Comparison of ENCODE assay signal across 16 cellular contexts in genomic region chr1:116497660-116498059, GRCh38.
DNase-seq lines count a peak whose midpoint lies in the region; ATAC-seq and TF ChIP-seq lines count a peak whose summit lies in the region.
"Had no signal": no experiment of that assay in that cellular context is flagged by ENCODE, and none has a peak within 500 bp of the region (broad histone marks: within the 10 kb centered on the region; RNA-seq: fewer than 3 reads in every experiment).

No MANE protein-coding gene starts in this region.

- H3K4me1 ChIP-seq in SK-N-SH (ENCODE audit: control insufficient read depth in 1 of 2, insufficient read depth in 2 of 2, low read depth in 1 of 2, low read length in 1 of 2): peaks cover 12 to 36% of the 10 kb centered on the region in 2 experiments; a peak in 3 of 4 replicates
- H3K4me1 ChIP-seq: SJCRH30 had no signal

- DNase-seq in ELR (ENCODE audit: low read depth) (peak; percentile 57), RWPE1 (ENCODE audit: low spot score) (no peak), fibroblast of the aortic adventitia (ENCODE audit: low read depth) (peak; percentile 32), omental fat pad (ENCODE audit: low spot score) (no peak), mucosa of gallbladder (ENCODE audit: low spot score) (no peak), T-helper 1 cell (no peak), NCI-H510A treated with DMSO at 0.1 percent for 48 hours (lab: John Stamatoyannopoulos, UW) (no peak), SK-N-SH (no peak)
- DNase-seq: activated naive CD4-positive, alpha-beta T cell; DND-41; erythroblast; NCI-H1694; NCI-H69; SJCRH30; stimulated activated CD4-positive, alpha-beta T cell treated with anti-CD3 and anti-CD28 coated beads, Interleukin-4, amount 100 ng/mL, for 1 hour; stimulated activated naive CD4-positive, alpha-beta T cell had no signal

- H3K9me2 ChIP-seq in SK-N-SH: no peaks in the 10 kb centered on the region

- CTCF ChIA-PET in RWPE1 (lab: Yijun Ruan, JAX): interaction anchor here (0.7 to 5.0 kb wide), 4 partner anchors 13 to 359 kb away, joined by 3 to 73 read pairs (median 21); no protein-coding TSS in a partner anchor
- CTCF ChIA-PET in SK-N-SH (lab: Yijun Ruan, JAX): interaction anchor here (0.7 to 29.6 kb wide), 5 partner anchors 11 to 351 kb away, joined by 3 to 1099 read pairs (median 34); no protein-coding TSS in a partner anchor

- H3K4me3 ChIP-seq in fibroblast of the aortic adventitia (ENCODE audit: low read depth, low read length): no peak overlapping the region
- no peak overlapping the region for H3K4me3 ChIP-seq in SK-N-SH (ENCODE audit: low read depth in 2 of 2, low read length in 1 of 2)
- H3K4me3 ChIP-seq: SJCRH30 had no signal

- TF ChIP-seq CTCF in RWPE1 (conservative IDR thresholded peaks at IDR 0.05; ENCODE audit: low read depth): no peak
- no peak for TF ChIP-seq CTCF in fibroblast of the aortic adventitia (IDR thresholded peaks at IDR 0.05; ENCODE audit: insufficient read depth, low read length)
- TF ChIP-seq CTCF in omental fat pad (IDR thresholded peaks at IDR 0.05): no peak
- TF ChIP-seq CTCF in SK-N-SH (IDR thresholded peaks at IDR 0.05): no peak

- H2AFZ ChIP-seq in SK-N-SH (ENCODE audit: low read depth): no peak overlapping the region

- ATAC-seq in omental fat pad (ENCODE audit: low FRiP score): peak; percentile 21

- no peak for TF ChIP-seq RAD21 in SK-N-SH (IDR thresholded peaks at IDR 0.05; ENCODE audit: low read length)

- no peaks in the 10 kb centered on the region for H3K27me3 ChIP-seq in SK-N-SH (ENCODE audit: insufficient read depth)
- H3K27me3 ChIP-seq: SJCRH30 had no signal

- peaks cover 8% of the 10 kb centered on the region for H3F3A ChIP-seq in SK-N-SH (replicated peaks; ENCODE audit: insufficient read depth)

- no peak for TF ChIP-seq EP300 in SK-N-SH (IDR thresholded peaks at IDR 0.05; ENCODE audit: borderline replicate concordance in 1 of 2, low read depth in 1 of 2, low read length in 1 of 2)

- H3K36me3 ChIP-seq in SK-N-SH (replicated peaks in 1 of 2; ENCODE audit: control insufficient read depth in 1 of 2, insufficient read depth in 2 of 2, low read length in 1 of 2): no peaks in the 10 kb centered on the region
- H3K36me3 ChIP-seq: SJCRH30 had no signal

- H3K9ac ChIP-seq in SK-N-SH: no peak overlapping the region

- no peaks in the 10 kb centered on the region for H4K20me1 ChIP-seq in SK-N-SH (ENCODE audit: insufficient read depth)

- POLR2A ChIA-PET in RWPE1 (lab: Yijun Ruan, JAX; ENCODE audit: low non-redundant PET): no interaction called here
- POLR2A ChIA-PET in SK-N-SH (lab: Yijun Ruan, JAX): no interaction called here

- H3K9me3 ChIP-seq in SK-N-SH: no peaks in the 10 kb centered on the region
- H3K9me3 ChIP-seq: SJCRH30 had no signal

- no peaks in the 10 kb centered on the region for H3K79me2 ChIP-seq in SK-N-SH (ENCODE audit: insufficient read depth)

- H3K4me2 ChIP-seq in SK-N-SH: no peak overlapping the region

- H3K27ac ChIP-seq in RWPE1 (peak overlapping the region; percentile 29), SK-N-SH (ENCODE audit: low read depth in 2 of 2, low read length in 1 of 2) (no peak overlapping the region)
- H3K27ac ChIP-seq: SJCRH30 had no signal

- 82% methylated on average over 4 of the region's 4 CpGs for WGBS in SK-N-SH (ENCODE audit: low lambda C conversion rate)

TF ChIP-seq in SK-N-SH, 30 proteins besides CTCF, POLR2A, EP300 and RAD21:
- TF ChIP-seq NRF1 (IDR thresholded peaks at IDR 0.05; ENCODE audit: low read depth, low read length) (no peak), JUND (IDR thresholded peaks at IDR 0.05) (no peak), FOSL2 (IDR thresholded peaks at IDR 0.05; ENCODE audit: borderline replicate concordance, low read depth) (no peak), TAF1 (IDR thresholded peaks at IDR 0.05; ENCODE audit: borderline replicate concordance, low read depth, low read length) (no peak), TCF12 (IDR thresholded peaks at IDR 0.05) (no peak), RFX5 (IDR thresholded peaks at IDR 0.05; ENCODE audit: low read length) (no peak), NFIC (IDR thresholded peaks at IDR 0.05; ENCODE audit: borderline replicate concordance) (no peak)

Comparison
In these comparisons a context has a peak if more than half of its experiments do, and no peak if none do; other contexts are left out.
1. DNase-seq: peak in ELR (single experiment) and fibroblast of the aortic adventitia (single experiment); none in RWPE1 (single experiment), omental fat pad (single experiment), mucosa of gallbladder (single experiment), T-helper 1 cell (0 of 5), NCI-H510A treated with DMSO at 0.1 percent for 48 hours (single experiment) and SK-N-SH (single experiment).